In the genomic region with DNA sequence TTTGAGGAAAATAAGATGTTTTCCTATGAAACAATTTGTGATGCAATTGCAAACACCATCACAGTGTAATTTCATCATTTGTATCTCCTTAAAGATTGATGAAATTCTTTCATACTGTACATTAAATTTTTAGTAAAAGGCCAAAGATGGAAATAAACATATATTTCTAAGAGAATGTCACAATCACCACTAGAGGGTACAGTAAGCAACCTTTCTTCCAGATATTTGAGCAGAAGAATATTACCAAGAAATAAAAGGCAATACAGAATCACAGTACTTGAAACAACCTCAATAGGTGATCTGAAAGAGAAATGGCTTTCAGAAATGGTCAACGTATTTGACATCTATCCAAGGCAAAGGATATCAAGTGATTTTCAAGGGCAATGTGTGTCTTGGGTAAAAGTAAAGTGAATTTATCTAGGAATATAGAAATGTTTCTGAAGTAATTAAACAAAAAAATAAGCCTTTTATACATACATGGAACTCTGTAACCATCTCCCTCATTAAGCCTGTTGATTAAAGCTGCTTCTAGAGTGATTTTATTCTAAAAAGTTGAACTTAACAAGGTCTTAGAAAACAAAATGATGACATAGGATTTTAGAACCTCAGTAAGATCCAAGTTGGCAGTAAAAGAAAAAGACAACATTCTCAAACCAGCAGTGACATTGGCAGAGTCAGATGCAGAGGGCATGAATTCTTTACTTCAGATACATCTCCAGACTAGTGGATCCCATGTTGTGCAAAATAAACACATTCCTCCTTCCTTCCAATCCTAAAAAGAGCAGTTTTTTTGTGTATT, we compare ENCODE assay signal across 12 cellular contexts.
DNase-seq lines count a peak whose midpoint lies in the region; ATAC-seq, FAIRE-seq and TF ChIP-seq lines count a peak whose summit lies in the region.
"Had no signal": no experiment of that assay in that cellular context is flagged by ENCODE, and none has a peak within 500 bp of the region (broad histone marks: within the 10 kb centered on the region; RNA-seq: fewer than 3 reads in every experiment).

No MANE protein-coding gene starts in this region.

- H3K4me3 ChIP-seq in KMS-11 (IDR thresholded peaks at IDR 0.05; ENCODE audit: insufficient read depth, low read depth, low read length) (no peak overlapping the region), K562 (no peak overlapping the region)

- WGBS in K562 (ENCODE audit: insufficient coverage, low coverage, missing lambda C conversion rate) = 6% methylated on average over 1 of the region's 1 CpG

- H3K27me3 ChIP-seq in KMS-11 (ENCODE audit: insufficient read depth, low read depth) (no peaks in the 10 kb centered on the region), K562 (ENCODE audit: control insufficient read depth in 2 of 2, insufficient read depth in 2 of 2, low read length in 2 of 2) (no peaks in the 10 kb centered on the region)

- H3K27ac ChIP-seq in C4-2B (no peak overlapping the region), KMS-11 (no peak overlapping the region), K562 (ENCODE audit: extremely low read depth, low read depth, low read length) (no peak overlapping the region)

- H3K79me2 ChIP-seq in KMS-11 (ENCODE audit: insufficient read depth, low read depth) = no peaks in the 10 kb centered on the region
- H3K79me2 ChIP-seq in K562 (ENCODE audit: control insufficient read depth, insufficient read depth, low read length) = no peaks in the 10 kb centered on the region

- TF ChIP-seq RAD21 in K562 (CRISPR knock-in tag; conservative IDR thresholded peaks at IDR 0.05 in 1 of 2, IDR thresholded peaks at IDR 0.05 in 1 of 2) = no peak

- no peak for FAIRE-seq in K562 (lab: Jason Lieb, UNC)
- FAIRE-seq: colon had no signal

- no peak overlapping the region for H3K4me2 ChIP-seq in KMS-11
- no peak overlapping the region for H3K4me2 ChIP-seq in K562 (ENCODE audit: insufficient read depth, low read length)

- no peaks in the 10 kb centered on the region for H3K9me1 ChIP-seq in K562 (ENCODE audit: control insufficient read depth, insufficient read depth, low read length)

- in situ Hi-C loops in K562 (cut with MboI) = no loop called here

- no TSS peak for BruUV-seq in K562 (replicated peaks; lab: Mats Ljungman, UMichigan)

- CTCF ChIA-PET in K562 (lab: Yijun Ruan, JAX; ENCODE audit: low intra/inter-chr PET ratio) = no interaction called here

- ATAC-seq in K562 (no peak), HG03354 (IDR thresholded peaks at IDR 0.05; ENCODE audit: poor library complexity, severe bottlenecking, unreplicated experiment) (no peak), HG03045 (IDR thresholded peaks at IDR 0.05; ENCODE audit: unreplicated experiment) (no peak)

- no peaks in the 10 kb centered on the region for H3K9me3 ChIP-seq in K562 (replicated peaks; ENCODE audit: control insufficient read depth, insufficient read depth, low read depth, low read length)

- no peak for TF ChIP-seq POLR2A in K562 (conservative IDR thresholded peaks at IDR 0.05)

- H3K36me3 ChIP-seq in KMS-11 (ENCODE audit: insufficient read depth) (no peaks in the 10 kb centered on the region), K562 (ENCODE audit: control insufficient read depth, insufficient read depth, low read length) (no peaks in the 10 kb centered on the region)

- TF ChIP-seq EP300 in K562 (IDR thresholded peaks at IDR 0.05; ENCODE audit: low read length) = no peak

- no peak overlapping the region for H2AFZ ChIP-seq in KMS-11 (ENCODE audit: low read depth)
- H2AFZ ChIP-seq in K562 (ENCODE audit: low read depth, low read length) = no peak overlapping the region

- H3K4me1 ChIP-seq in KMS-11 (ENCODE audit: low read depth, poor library complexity, severe bottlenecking) = no peaks in the 10 kb centered on the region
- no peaks in the 10 kb centered on the region for H3K4me1 ChIP-seq in K562 (replicated peaks in 1 of 2; ENCODE audit: control insufficient read depth in 2 of 2, insufficient read depth in 2 of 2, low read length in 2 of 2)

- H3K9ac ChIP-seq in KMS-11 (no peak overlapping the region), K562 (ENCODE audit: insufficient read depth in 1 of 2, low read depth in 2 of 2, low read length in 2 of 2) (no peak overlapping the region)

- POLR2A ChIA-PET in K562 (lab: Yijun Ruan, JAX) = no interaction called here

- no peak for DNase-seq in K562 (ENCODE audit: extremely low read depth in 1 of 4, low spot score in 3 of 4)
- DNase-seq in lung microvascular endothelial cell (ENCODE audit: low read depth in 2 of 2) = peak; percentile 10 to 11
- no peak for DNase-seq in NCI-H774 (lab: John Stamatoyannopoulos, UW)
- DNase-seq in NCI-H345 treated with DMSO at 0.1 percent for 48 hours (lab: John Stamatoyannopoulos, UW; ENCODE audit: unreplicated experiment) = no peak
- DNase-seq: activated CD8-positive, alpha-beta memory T cell treated with anti-CD3 and anti-CD28 coated beads, Interleukin-2, amount 50 U/mL, for 48 hours; DMS79 treated with DMSO at 0.1 percent for 48 hours; T-helper 9 cell had no signal

- H4K20me1 ChIP-seq in KMS-11 (ENCODE audit: insufficient read depth) (no peaks in the 10 kb centered on the region), K562 (replicated peaks; ENCODE audit: control insufficient read depth, insufficient read depth, low read length) (no peaks in the 10 kb centered on the region)

- TF ChIP-seq CTCF in C4-2B (conservative IDR thresholded peaks at IDR 0.05) = peak; percentile 56
- TF ChIP-seq CTCF in KMS-11 (conservative IDR thresholded peaks at IDR 0.05; ENCODE audit: low read depth, low read length) = peak; percentile 44
- TF ChIP-seq CTCF in K562 (IDR thresholded peaks at IDR 0.05 in 2 of 3, conservative IDR thresholded peaks at IDR 0.05 in 1 of 3; ENCODE audit: insufficient read depth in 2 of 3, low read depth in 1 of 3, low read length in 3 of 3) = no peak

- intact Hi-C loops in K562 (cut with micrococcal nuclease) = no loop called here

TF ChIP-seq in K562, 482 proteins besides CTCF, POLR2A, EP300 and RAD21:
- TF ChIP-seq CEBPG (CRISPR knock-in tag; IDR thresholded peaks at IDR 0.05) (no peak), CEBPG (tag; conservative IDR thresholded peaks at IDR 0.05 in 1 of 2, IDR thresholded peaks at IDR 0.05 in 1 of 2) (peak in 1 of 2 experiments; percentile 35; a peak in 1 of 4 replicates), ZNF436 (CRISPR knock-in tag; IDR thresholded peaks at IDR 0.05) (no peak), DACH1 (IDR thresholded peaks at IDR 0.05; ENCODE audit: partially characterized antibody) (no peak), CBX8 (IDR thresholded peaks at IDR 0.05; ENCODE audit: borderline replicate concordance, extremely low read depth, low read depth, low read length, poor library complexity, severe bottlenecking) (no peak), CEBPB (tag; IDR thresholded peaks at IDR 0.05) (peak; percentile 36; the same call in 1 of the 2 replicates), JUNB (CRISPR knock-in tag; conservative IDR thresholded peaks at IDR 0.05) (no peak), MECOM (CRISPR knock-in tag; IDR thresholded peaks at IDR 0.05) (no peak), ZBTB1 (CRISPR knock-in tag; IDR thresholded peaks at IDR 0.05; ENCODE audit: borderline replicate concordance, low read depth) (no peak)
- TF ChIP-seq, protein P1, sequence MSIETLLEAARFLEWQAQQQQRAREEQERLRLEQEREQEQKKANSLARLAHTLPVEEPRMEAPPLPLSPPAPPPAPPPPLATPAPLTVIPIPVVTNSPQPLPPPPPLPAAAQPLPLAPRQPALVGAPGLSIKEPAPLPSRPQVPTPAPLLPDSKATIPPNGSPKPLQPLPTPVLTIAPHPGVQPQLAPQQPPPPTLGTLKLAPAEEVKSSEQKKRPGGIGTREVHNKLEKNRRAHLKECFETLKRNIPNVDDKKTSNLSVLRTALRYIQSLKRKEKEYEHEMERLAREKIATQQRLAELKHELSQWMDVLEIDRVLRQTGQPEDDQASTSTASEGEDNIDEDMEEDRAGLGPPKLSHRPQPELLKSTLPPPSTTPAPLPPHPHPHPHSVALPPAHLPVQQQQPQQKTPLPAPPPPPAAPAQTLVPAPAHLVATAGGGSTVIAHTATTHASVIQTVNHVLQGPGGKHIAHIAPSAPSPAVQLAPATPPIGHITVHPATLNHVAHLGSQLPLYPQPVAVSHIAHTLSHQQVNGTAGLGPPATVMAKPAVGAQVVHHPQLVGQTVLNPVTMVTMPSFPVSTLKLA (conservative IDR thresholded peaks at IDR 0.05) = no peak
- TF ChIP-seq, protein P2, sequence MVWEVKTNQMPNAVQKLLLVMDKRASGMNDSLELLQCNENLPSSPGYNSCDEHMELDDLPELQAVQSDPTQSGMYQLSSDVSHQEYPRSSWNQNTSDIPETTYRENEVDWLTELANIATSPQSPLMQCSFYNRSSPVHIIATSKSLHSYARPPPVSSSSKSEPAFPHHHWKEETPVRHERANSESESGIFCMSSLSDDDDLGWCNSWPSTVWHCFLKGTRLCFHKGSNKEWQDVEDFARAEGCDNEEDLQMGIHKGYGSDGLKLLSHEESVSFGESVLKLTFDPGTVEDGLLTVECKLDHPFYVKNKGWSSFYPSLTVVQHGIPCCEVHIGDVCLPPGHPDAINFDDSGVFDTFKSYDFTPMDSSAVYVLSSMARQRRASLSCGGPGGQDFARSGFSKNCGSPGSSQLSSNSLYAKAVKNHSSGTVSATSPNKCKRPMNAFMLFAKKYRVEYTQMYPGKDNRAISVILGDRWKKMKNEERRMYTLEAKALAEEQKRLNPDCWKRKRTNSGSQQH (CRISPR knock-in tag; IDR thresholded peaks at IDR 0.05) = no peak

Comparison
In these comparisons a context has a peak if more than half of its experiments do, and no peak if none do; other contexts are left out.
1. CTCF ChIP-seq: peak in C4-2B (single experiment) and KMS-11 (single experiment); none in K562 (0 of 3).
2. DNase-seq: peak in lung microvascular endothelial cell (2 of 2); none in K562 (0 of 4), NCI-H774 (single experiment) and NCI-H345 treated with DMSO at 0.1 percent for 48 hours (single experiment).